In the genomic region with DNA sequence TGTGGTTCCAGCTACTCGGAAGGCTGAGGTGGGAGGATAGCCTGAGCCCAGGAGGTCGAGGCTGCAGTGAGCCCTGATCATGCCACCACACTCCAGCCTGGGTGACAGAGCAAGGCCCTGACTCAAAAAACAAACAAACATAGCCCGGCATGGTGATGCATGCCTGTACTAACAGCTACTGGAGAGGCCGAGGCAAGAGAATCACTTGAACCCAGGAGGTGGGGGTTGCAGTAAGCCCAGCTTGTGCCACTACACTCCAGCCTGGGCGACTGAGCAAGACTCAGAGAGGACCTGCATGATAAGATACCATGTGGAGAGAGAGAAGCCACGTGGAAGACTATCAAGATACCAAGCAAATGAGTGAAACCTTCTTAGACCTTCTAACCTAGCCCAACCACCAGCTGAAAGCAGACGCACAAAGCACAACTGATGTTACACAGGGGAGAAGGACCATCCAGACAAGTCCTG, we compare ENCODE assay signal across 18 cellular contexts. TPM values are rescaled to one million over a fixed set of nuclear protein-coding genes. Genes with fewer than 3 reads are reported as not detected.
DNase-seq lines count a peak whose midpoint lies in the region; ATAC-seq, FAIRE-seq and TF ChIP-seq lines count a peak whose summit lies in the region.
"Had no signal": no experiment of that assay in that cellular context is flagged by ENCODE, and none has a peak within 500 bp of the region (broad histone marks: within the 10 kb centered on the region; RNA-seq: fewer than 3 reads in every experiment).

No MANE protein-coding gene starts in this region.

- TF ChIP-seq POLR2A in GM12892 (IDR thresholded peaks at IDR 0.05; ENCODE audit: low read depth, low read length), result no peak

- ATAC-seq in lower lobe of right lung, result peak; percentile 57 to 60
- no peak for ATAC-seq in SK-N-SH treated with all-trans-retinoic acid at 6 μM for 48 hours
- ATAC-seq: activated CD8-positive, alpha-beta T cell treated with anti-CD3 and anti-CD28 coated beads for 36 hours had no signal

- TF ChIP-seq CTCF in MCF 10A (IDR thresholded peaks at IDR 0.05; ENCODE audit: unreplicated experiment), result no peak
- no peak for TF ChIP-seq CTCF in lower lobe of right lung (IDR thresholded peaks at IDR 0.05)

- DNase-seq in EH (ENCODE audit: low read depth) (peak; percentile 79), OCI-M1 (lab: John Stamatoyannopoulos, UW) (peak; percentile 74), MCF 10A (ENCODE audit: unreplicated experiment) (peak; percentile 58), lower lobe of right lung (no peak), GM12892 (ENCODE audit: insufficient read length) (no peak), GDM1 (lab: John Stamatoyannopoulos, UW) (no peak), 8988T (no peak)
- DNase-seq: activated CD8-positive, alpha-beta T cell treated with anti-CD3 and anti-CD28 coated beads for 36 hours; activated naive CD4-positive, alpha-beta T cell treated with anti-CD3 and anti-CD28 coated beads, Interleukin-2, amount 50 U/mL, for 16 hours; cortex of kidney; kidney; naive B cell; NCI-H2029; sigmoid colon had no signal

- intact Hi-C loops in MCF 10A (cut with micrococcal nuclease) (no loop called here), lower lobe of right lung (cut with DNase I) (no loop called here)

- peak overlapping the region; percentile 31 for H3K27ac Mint-ChIP-seq in MCF 10A (ENCODE audit: low read depth, unreplicated experiment)
- H3K27ac Mint-ChIP-seq: activated CD8-positive, alpha-beta T cell treated with anti-CD3 and anti-CD28 coated beads for 36 hours; IgD-negative memory B cell had no signal

- H3K4me3 ChIP-seq in lower lobe of right lung, result no peak overlapping the region
- H3K4me3 ChIP-seq: BLaER1, sigmoid colon had no signal

- peaks cover 54% of the 10 kb centered on the region for H3K4me1 Mint-ChIP-seq in MCF 10A (ENCODE audit: insufficient read depth, unreplicated experiment)

- POLR2A ChIA-PET in MCF 10A (lab: Yijun Ruan, JAX), result interaction anchor here (0.5 to 9.6 kb wide), 2 partner anchors 18 to 59 kb away, joined by 3 to 108 read pairs; a partner anchor contains a TSS

- H3K27ac ChIP-seq in lower lobe of right lung, result peak overlapping the region; percentile 4
- H3K27ac ChIP-seq: BLaER1, sigmoid colon had no signal

- CTCF ChIA-PET in MCF 10A (lab: Yijun Ruan, JAX), result interaction anchor here (1.0 kb wide), 1 partner anchor 209 kb away, joined by 3 read pairs; no protein-coding TSS in a partner anchor

- H3K9me3 ChIP-seq in lower lobe of right lung, result no peaks in the 10 kb centered on the region
- H3K9me3 ChIP-seq: sigmoid colon had no signal

- H3K4me3 Mint-ChIP-seq in MCF 10A (ENCODE audit: unreplicated experiment), result no peak overlapping the region
- H3K4me3 Mint-ChIP-seq: activated CD8-positive, alpha-beta T cell treated with anti-CD3 and anti-CD28 coated beads for 36 hours; IgD-negative memory B cell had no signal

- no peak for FAIRE-seq in GM12892 (lab: Jason Lieb, UNC)
- FAIRE-seq: frontal cortex, kidney had no signal

- peaks cover 74% of the 10 kb centered on the region for H3K4me1 ChIP-seq in lower lobe of right lung

- no peaks in the 10 kb centered on the region for H3K27me3 Mint-ChIP-seq in MCF 10A (ENCODE audit: insufficient read depth, unreplicated experiment)
- H3K27me3 Mint-ChIP-seq: activated CD8-positive, alpha-beta T cell treated with anti-CD3 and anti-CD28 coated beads for 36 hours; IgD-negative memory B cell; naive B cell had no signal

- BruUV-seq in MCF 10A (replicated peaks; lab: Mats Ljungman, UMichigan), result no TSS peak

- H3K27me3 ChIP-seq in lower lobe of right lung (ENCODE audit: low read depth), result no peaks in the 10 kb centered on the region
- H3K27me3 ChIP-seq: BLaER1, sigmoid colon had no signal

- H3K9me3 Mint-ChIP-seq in MCF 10A (ENCODE audit: unreplicated experiment), result no peaks in the 10 kb centered on the region
- H3K9me3 Mint-ChIP-seq: activated CD8-positive, alpha-beta T cell treated with anti-CD3 and anti-CD28 coated beads for 36 hours; IgD-negative memory B cell; naive B cell had no signal

- no peaks in the 10 kb centered on the region for H3K36me3 Mint-ChIP-seq in MCF 10A (ENCODE audit: insufficient read depth, unreplicated experiment)
- H3K36me3 Mint-ChIP-seq: naive B cell had no signal

- no peaks in the 10 kb centered on the region for H3K36me3 ChIP-seq in lower lobe of right lung
- H3K36me3 ChIP-seq: BLaER1, sigmoid colon had no signal

TF ChIP-seq in SK-N-SH treated with all-trans-retinoic acid at 6 μM for 48 hours, 23 proteins besides CTCF, POLR2A, EP300 and RAD21:
- TF ChIP-seq BACH2 (CRISPR knock-in tag; IDR thresholded peaks at IDR 0.05; ENCODE audit: borderline replicate concordance) (no peak), ZFP3 (CRISPR knock-in tag; IDR thresholded peaks at IDR 0.05) (no peak), CSDC2 (CRISPR knock-in tag; IDR thresholded peaks at IDR 0.05) (no peak)

RNA-seq across cellular contexts. Expression of a gene that starts 36.1 kb away (rescaled TPM):
- 19.6 and 28.5 TPM in 2 replicates for total RNA-seq in MCF 10A (2022)
- total RNA-seq in lower lobe of right lung, result 39.9 TPM
- 8.9 TPM for polyA plus RNA-seq in GM12892 (2012; ENCODE audit: missing spikeins)

RNA-seq across cellular contexts. Expression of a gene that starts 59.3 kb away (rescaled TPM):
- 6.8 and 8.5 TPM in 2 replicates for total RNA-seq in MCF 10A (2022)
- total RNA-seq in lower lobe of right lung, result 6.3 TPM
- polyA plus RNA-seq in GM12892 (2012; ENCODE audit: missing spikeins), result 3.5 TPM

RNA-seq across cellular contexts. Expression of a gene that starts 59.6 kb away (rescaled TPM):
- total RNA-seq in MCF 10A (2022), result 75.1 and 91.7 TPM in 2 replicates
- total RNA-seq in lower lobe of right lung, result 54.4 TPM
- polyA plus RNA-seq in GM12892 (2012; ENCODE audit: missing spikeins), result 17.3 TPM

Comparison
In these comparisons a context has a peak if more than half of its experiments do, and no peak if none do; other contexts are left out.
1. DNase-seq: peak in EH (single experiment), OCI-M1 (single experiment) and MCF 10A (single experiment); none in lower lobe of right lung (single experiment), GM12892 (single experiment), GDM1 (single experiment) and 8988T (single experiment).